ENCODE assay signal across 27 cellular contexts in the genomic region with DNA sequence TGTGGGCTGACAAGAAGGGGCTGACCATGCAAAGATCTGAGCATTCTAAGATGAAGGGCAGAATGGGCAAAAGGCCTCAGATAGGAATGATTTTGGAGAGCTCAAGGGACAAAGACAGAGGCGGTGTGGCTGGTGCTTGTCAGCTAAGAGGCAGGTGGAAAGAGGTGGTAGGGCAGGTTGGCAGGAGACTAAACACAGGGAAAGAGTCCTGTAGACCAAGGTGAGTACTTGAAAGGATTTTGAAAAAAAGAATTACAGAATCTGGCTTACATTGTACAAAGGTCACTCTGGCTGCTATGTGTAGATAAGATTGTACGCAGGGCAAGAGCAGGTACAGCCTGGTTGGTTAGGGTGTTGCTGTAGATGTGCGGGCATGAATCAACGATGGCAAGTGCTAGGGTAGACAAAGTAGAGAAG. TPM values are rescaled to one million over a fixed set of nuclear protein-coding genes. Genes with fewer than 3 reads are reported as not detected.
DNase-seq lines count a peak whose midpoint lies in the region; ATAC-seq, FAIRE-seq and TF ChIP-seq lines count a peak whose summit lies in the region.
"Had no signal": no experiment of that assay in that cellular context is flagged by ENCODE, and none has a peak within 500 bp of the region (broad histone marks: within the 10 kb centered on the region; RNA-seq: fewer than 3 reads in every experiment).

No MANE protein-coding gene starts in this region.

- no peak overlapping the region for H4K5ac ChIP-seq in H1 (ENCODE audit: insufficient read length, low read depth, low read length)

- H3K9me3 Mint-ChIP-seq in activated CD4-positive, alpha-beta T cell treated with anti-CD3 and anti-CD28 coated beads for 36 hours (ENCODE audit: low read depth): no peaks in the 10 kb centered on the region
- no peaks in the 10 kb centered on the region for H3K9me3 Mint-ChIP-seq in activated CD4-positive, alpha-beta T cell treated with anti-CD3 and anti-CD28 coated beads, Interleukin-2, amount 10 ng/mL, durations not matched to agents 7 days and 5 days
- peaks cover 3% of the 10 kb centered on the region for H3K9me3 Mint-ChIP-seq in progenitor cell of endocrine pancreas (ENCODE audit: low read depth)
- H3K9me3 Mint-ChIP-seq: activated naive CD8-positive, alpha-beta T cell treated with anti-CD3 and anti-CD28 coated beads for 36 hours; activated T-cell treated with anti-CD3 and anti-CD28 coated beads, Interleukin-2, amount 50 U/mL, for 72 hours had no signal

- no peak overlapping the region for H2BK5ac ChIP-seq in H1 (ENCODE audit: low read depth, low read length)

- no peaks in the 10 kb centered on the region for H3K23me2 ChIP-seq in H1 (ENCODE audit: low read depth, low read length)

- H2BK20ac ChIP-seq in H1 (ENCODE audit: low read length): no peak overlapping the region

- no peak overlapping the region for H3K4ac ChIP-seq in H1 (replicated peaks; ENCODE audit: insufficient read length, low read depth, low read length)

- no peak for TF ChIP-seq EP300 in H1 (IDR thresholded peaks at IDR 0.05; ENCODE audit: borderline replicate concordance in 1 of 2, low read depth in 2 of 2, low read length in 2 of 2)

- H4K91ac ChIP-seq in H1 (replicated peaks; ENCODE audit: insufficient read length, low read length): no peak overlapping the region

- TF ChIP-seq CTCF in DND-41 (IDR thresholded peaks at IDR 0.05; ENCODE audit: borderline replicate concordance, extremely low read depth, low read length, poor library complexity, severe bottlenecking): no peak
- TF ChIP-seq CTCF in H1 (IDR thresholded peaks at IDR 0.05; ENCODE audit: control extremely low read depth in 1 of 3, insufficient read depth in 1 of 3, low read depth in 1 of 3, low read length in 3 of 3): no peak
- TF ChIP-seq CTCF in progenitor cell of endocrine pancreas (IDR thresholded peaks at IDR 0.05; ENCODE audit: unreplicated experiment): no peak

- H3K9me3 ChIP-seq in DND-41 (ENCODE audit: insufficient read depth, low read length, severe bottlenecking) (no peaks in the 10 kb centered on the region), H1 (ENCODE audit: insufficient read depth in 2 of 2, low read depth in 1 of 2, low read length in 1 of 2) (no peaks in the 10 kb centered on the region)
- H3K9me3 ChIP-seq: BE2C, left ventricle myocardium inferior had no signal

- H2BK120ac ChIP-seq in H1 (replicated peaks; ENCODE audit: low read depth, low read length): no peak overlapping the region

- H3K27me3 ChIP-seq in DND-41 (ENCODE audit: insufficient read depth, low read length, poor library complexity): no peaks in the 10 kb centered on the region
- no peaks in the 10 kb centered on the region for H3K27me3 ChIP-seq in H1 (replicated peaks in 1 of 4; ENCODE audit: control insufficient read depth in 3 of 4, extremely low read depth in 1 of 4, insufficient read depth in 3 of 4, low read length in 3 of 4)
- H3K27me3 ChIP-seq: BE2C had no signal

- no peaks in the 10 kb centered on the region for H3K27me3 Mint-ChIP-seq in activated CD4-positive, alpha-beta T cell treated with anti-CD3 and anti-CD28 coated beads for 36 hours
- no peaks in the 10 kb centered on the region for H3K27me3 Mint-ChIP-seq in activated CD4-positive, alpha-beta T cell treated with anti-CD3 and anti-CD28 coated beads, Interleukin-2, amount 10 ng/mL, durations not matched to agents 7 days and 5 days
- no peaks in the 10 kb centered on the region for H3K27me3 Mint-ChIP-seq in progenitor cell of endocrine pancreas
- H3K27me3 Mint-ChIP-seq: activated naive CD8-positive, alpha-beta T cell treated with anti-CD3 and anti-CD28 coated beads for 36 hours had no signal

- H3K36me3 Mint-ChIP-seq in activated CD4-positive, alpha-beta T cell treated with anti-CD3 and anti-CD28 coated beads for 36 hours (ENCODE audit: low read depth): peaks cover 9% of the 10 kb centered on the region
- H3K36me3 Mint-ChIP-seq in activated CD4-positive, alpha-beta T cell treated with anti-CD3 and anti-CD28 coated beads, Interleukin-2, amount 10 ng/mL, durations not matched to agents 7 days and 5 days (ENCODE audit: low read depth): peaks cover 13% of the 10 kb centered on the region
- no peaks in the 10 kb centered on the region for H3K36me3 Mint-ChIP-seq in progenitor cell of endocrine pancreas (ENCODE audit: insufficient read depth)

- no peak overlapping the region for H3K4me3 Mint-ChIP-seq in activated CD4-positive, alpha-beta T cell treated with anti-CD3 and anti-CD28 coated beads for 36 hours
- H3K4me3 Mint-ChIP-seq in activated CD4-positive, alpha-beta T cell treated with anti-CD3 and anti-CD28 coated beads, Interleukin-2, amount 10 ng/mL, durations not matched to agents 7 days and 5 days: no peak overlapping the region
- H3K4me3 Mint-ChIP-seq in progenitor cell of endocrine pancreas (ENCODE audit: low read depth): peak overlapping the region; percentile 23
- H3K4me3 Mint-ChIP-seq: activated naive CD8-positive, alpha-beta T cell treated with anti-CD3 and anti-CD28 coated beads for 36 hours; activated T-cell treated with anti-CD3 and anti-CD28 coated beads, Interleukin-2, amount 50 U/mL, for 72 hours; brain had no signal

- H3K27ac ChIP-seq in DND-41 (ENCODE audit: low read length) (peak overlapping the region; percentile 82; the same call in 1 of the 2 replicates), H1 (ENCODE audit: low read depth, low read length) (no peak overlapping the region)
- H3K27ac ChIP-seq: coronary artery, left ventricle myocardium inferior had no signal

- WGBS in H1 (ENCODE audit: extremely low coverage in 1 of 2, insufficient coverage in 1 of 2, insufficient read length in 1 of 2, insufficient replicate concordance in 2 of 2, low coverage in 1 of 2, low lambda C conversion rate in 2 of 2, missing lambda C conversion rate in 1 of 2), 2 experiments: 87% methylated on average over 4 of the region's 4 CpGs; no CpG with 5 or more reads in 1 of the 2 experiments

- H3K4me1 ChIP-seq in DND-41 (ENCODE audit: insufficient read depth, low read length) (peaks cover 50% of the 10 kb centered on the region), H1 (replicated peaks in 1 of 4; ENCODE audit: control insufficient read depth in 3 of 4, insufficient read depth in 4 of 4, low read length in 3 of 4) (0 out of 7 replicates have a peak, but pooled peaks cover 0 to 5% (median 0%) of the 10 kb centered on the region in 4 experiments)
- H3K4me1 ChIP-seq: BE2C had no signal

- H3K4me3 ChIP-seq in DND-41 (ENCODE audit: low read depth in 1 of 2, low read length in 2 of 2) (no peak overlapping the region), H1 (ENCODE audit: extremely low read depth in 1 of 4, insufficient read depth in 2 of 4, low read depth in 3 of 4, low read length in 4 of 4) (no peak overlapping the region)
- H3K4me3 ChIP-seq: coronary artery, left ventricle myocardium inferior had no signal

- no peak overlapping the region for H2BK12ac ChIP-seq in H1 (ENCODE audit: low read depth, low read length)

- H3K79me2 ChIP-seq in DND-41 (ENCODE audit: insufficient read depth, low read length): peaks cover 37% of the 10 kb centered on the region
- H3K79me2 ChIP-seq in H1 (ENCODE audit: control insufficient read depth in 1 of 2, insufficient read depth in 2 of 2, low read length in 2 of 2): peaks cover 0 to 4% of the 10 kb centered on the region in 2 experiments; a peak in 2 of 4 replicates

- peak overlapping the region; percentile 14 for H3K27ac Mint-ChIP-seq in activated CD4-positive, alpha-beta T cell treated with anti-CD3 and anti-CD28 coated beads for 36 hours
- H3K27ac Mint-ChIP-seq in activated CD4-positive, alpha-beta T cell treated with anti-CD3 and anti-CD28 coated beads, Interleukin-2, amount 10 ng/mL, durations not matched to agents 7 days and 5 days: no peak overlapping the region
- H3K27ac Mint-ChIP-seq in progenitor cell of endocrine pancreas: peak overlapping the region; percentile 49
- H3K27ac Mint-ChIP-seq: activated T-cell treated with anti-CD3 and anti-CD28 coated beads, Interleukin-2, amount 50 U/mL, for 72 hours had no signal

- H2AK5ac ChIP-seq in H1 (ENCODE audit: low read depth, low read length): no peak overlapping the region

- no peak overlapping the region for H3K4me2 ChIP-seq in DND-41 (ENCODE audit: insufficient read depth, low read length)
- H3K4me2 ChIP-seq in H1 (ENCODE audit: insufficient read depth in 1 of 2, low read depth in 2 of 2, low read length in 2 of 2): no peak overlapping the region

- CTCF ChIA-PET in activated CD4-positive, alpha-beta T cell treated with anti-CD3 and anti-CD28 coated beads for 36 hours (lab: Charles Lee): interaction anchor here (1.6 to 2.9 kb wide), 2 partner anchors 11 to 14 kb away, joined by 8 to 20 read pairs; no protein-coding TSS in a partner anchor
- CTCF ChIA-PET in activated CD4-positive, alpha-beta T cell treated with anti-CD3 and anti-CD28 coated beads, Interleukin-2, amount 10 ng/mL, durations not matched to agents 7 days and 5 days (lab: Charles Lee): interaction anchor here (2.2 kb wide), 1 partner anchor 10 kb away, joined by 8 read pairs; no protein-coding TSS in a partner anchor
- CTCF ChIA-PET in H1 (lab: Charles Lee; ENCODE audit: partially characterized antibody): interaction anchor here (0.7 kb wide), 1 partner anchor 22 kb away, joined by 3 read pairs; no protein-coding TSS in a partner anchor

- no peak overlapping the region for H3K56ac ChIP-seq in H1 (replicated peaks; ENCODE audit: insufficient read length, low read depth, low read length)

- TF ChIP-seq RAD21 in H1 (IDR thresholded peaks at IDR 0.05 in 1 of 2, conservative IDR thresholded peaks at IDR 0.05 in 1 of 2; ENCODE audit: low read depth in 2 of 2, low read length in 2 of 2): no peak

- no peak for FAIRE-seq in H1 (lab: Jason Lieb, UNC)
- FAIRE-seq: A204.1, endothelial cell of umbilical vein, G401.6, urothelium cell line had no signal

- no peak for DNase-seq in activated CD4-positive, alpha-beta T cell treated with anti-CD3 and anti-CD28 coated beads for 36 hours
- DNase-seq in activated CD4-positive, alpha-beta T cell treated with anti-CD3 and anti-CD28 coated beads, Interleukin-2, amount 10 ng/mL, durations not matched to agents 7 days and 5 days: no peak
- no peak for DNase-seq in DND-41
- no peak for DNase-seq in H1 (ENCODE audit: low read depth in 1 of 2, low spot score in 2 of 2)
- DNase-seq in progenitor cell of endocrine pancreas (ENCODE audit: low spot score, unreplicated experiment): no peak
- no peak for DNase-seq in cerebellar cortex (ENCODE audit: low spot score)
- DNase-seq in SKM-1 (lab: John Stamatoyannopoulos, UW; ENCODE audit: unreplicated experiment): no peak
- DNase-seq: activated CD4-positive, alpha-beta T cell treated with anti-CD3 and anti-CD28 coated beads, Interleukin-2, amount 50 U/mL, for 48 hours; activated naive CD8-positive, alpha-beta T cell treated with anti-CD3 and anti-CD28 coated beads for 36 hours; activated T-cell treated with anti-CD3 and anti-CD28 coated beads, Interleukin-2, amount 50 U/mL, for 72 hours; BE2C; left ventricle myocardium inferior; NCI-H1417 treated with DMSO at 0.1 percent for 48 hours; NCI-H2171; NCI-H748 treated with DMSO at 0.1 percent for 48 hours; nucleus accumbens; retina; Right ventricle myocardium superior; stimulated activated CD4-positive, alpha-beta T cell treated with anti-CD3 and anti-CD28 coated beads, Interleukin-4, amount 100 ng/mL, for 4 hours; SW 1271 had no signal

- H2BK15ac ChIP-seq in H1 (ENCODE audit: low read length): peak overlapping the region; percentile 16; the same call in 1 of the 2 replicates

- no peak overlapping the region for H3K23ac ChIP-seq in H1 (ENCODE audit: insufficient read length)

- intact Hi-C loops in activated CD4-positive, alpha-beta T cell treated with anti-CD3 and anti-CD28 coated beads for 36 hours (cut with DNase I, micrococcal nuclease): no loop called here

- H2AFZ ChIP-seq in DND-41 (ENCODE audit: low read depth, low read length) (no peak overlapping the region), H1 (ENCODE audit: low read length) (no peak overlapping the region)

- no peaks in the 10 kb centered on the region; the same call in 1 of the 2 replicates for H3K79me1 ChIP-seq in H1 (ENCODE audit: low read depth, low read length)

- POLR2A ChIA-PET in activated CD4-positive, alpha-beta T cell treated with anti-CD3 and anti-CD28 coated beads for 36 hours (lab: Charles Lee): interaction anchor here (0.8 kb wide), 1 partner anchor 22 kb away, joined by 5 read pairs; no protein-coding TSS in a partner anchor
- POLR2A ChIA-PET in activated CD4-positive, alpha-beta T cell treated with anti-CD3 and anti-CD28 coated beads, Interleukin-2, amount 10 ng/mL, durations not matched to agents 7 days and 5 days (lab: Charles Lee): no interaction called here
- POLR2A ChIA-PET in H1 (lab: Charles Lee; ENCODE audit: partially characterized antibody): no interaction called here

- ATAC-seq in activated CD4-positive, alpha-beta T cell treated with anti-CD3 and anti-CD28 coated beads for 36 hours: no peak
- ATAC-seq in DND-41 (ENCODE audit: insufficient read depth, low read depth): no peak
- ATAC-seq in GM18909 (IDR thresholded peaks at IDR 0.05; ENCODE audit: poor library complexity, unreplicated experiment): no peak
- ATAC-seq: activated T-cell treated with anti-CD3 and anti-CD28 coated beads, Interleukin-2, amount 50 U/mL, for 72 hours had no signal

- peaks cover 83% of the 10 kb centered on the region for H3K4me1 Mint-ChIP-seq in activated CD4-positive, alpha-beta T cell treated with anti-CD3 and anti-CD28 coated beads for 36 hours
- peaks cover 63% of the 10 kb centered on the region for H3K4me1 Mint-ChIP-seq in activated CD4-positive, alpha-beta T cell treated with anti-CD3 and anti-CD28 coated beads, Interleukin-2, amount 10 ng/mL, durations not matched to agents 7 days and 5 days
- H3K4me1 Mint-ChIP-seq in progenitor cell of endocrine pancreas (ENCODE audit: low read depth): peaks cover 43% of the 10 kb centered on the region

- H3K36me3 ChIP-seq in DND-41 (ENCODE audit: insufficient read depth, low read length) (no peaks in the 10 kb centered on the region), H1 (ENCODE audit: control insufficient read depth in 2 of 4, insufficient read depth in 4 of 4, low read length in 3 of 4) (no peaks in the 10 kb centered on the region; a peak in 1 of 8 replicates)
- H3K36me3 ChIP-seq: BE2C, left ventricle myocardium inferior had no signal

- H3K9ac ChIP-seq in DND-41 (ENCODE audit: low read depth, low read length) (no peak overlapping the region), H1 (replicated peaks in 1 of 4; ENCODE audit: extremely low read depth in 1 of 4, low read depth in 3 of 4, low read length in 3 of 4) (no peak overlapping the region)

- H4K20me1 ChIP-seq in DND-41 (ENCODE audit: insufficient read depth, low read length): peaks cover 9% of the 10 kb centered on the region; the same call in 1 of the 2 replicates
- H4K20me1 ChIP-seq in H1 (replicated peaks in 1 of 2; ENCODE audit: control insufficient read depth in 1 of 2, insufficient read depth in 2 of 2, low read length in 2 of 2): no peaks in the 10 kb centered on the region

- H3K18ac ChIP-seq in H1 (ENCODE audit: extremely low read depth, low read length): no peak overlapping the region

- no peak overlapping the region for H3K14ac ChIP-seq in H1 (ENCODE audit: insufficient read length)

- no peak for TF ChIP-seq POLR2A in H1 (IDR thresholded peaks at IDR 0.05; ENCODE audit: control extremely low read depth in 1 of 2, low read depth in 2 of 2, low read length in 2 of 2)

- no peak overlapping the region for H4K8ac ChIP-seq in H1 (ENCODE audit: extremely low read depth, insufficient read depth, low read length)

RNA-seq across cellular contexts. Expression of gene STK39, which starts 50.6 kb away (rescaled TPM):
- 10 to 100 TPM; 42.1 to 44.5 TPM for total RNA-seq in activated CD4-positive, alpha-beta T cell treated with anti-CD3 and anti-CD28 coated beads for 36 hours
- total RNA-seq in activated CD4-positive, alpha-beta T cell treated with anti-CD3 and anti-CD28 coated beads, Interleukin-2, amount 10 ng/mL, durations not matched to agents 7 days and 5 days: 10 to 100 TPM; 28.2 to 31.4 TPM
- 23.7 and 23.8 TPM in 2 replicates for total RNA-seq in H1 (2021; fragmentation: NEBNext Ultra II Directional; extraction: Animal tissue kit (Norgen Biotek cat#: 25700))
- polyA plus RNA-seq in H1 (2011; rRNA removed): 9.8 and 13.7 TPM in 2 replicates
- polyA plus RNA-seq in H1 (2011; cell fraction: cytosol; rRNA removed): 15.3 TPM
- polyA plus RNA-seq in H1 (2011; cell fraction: nucleus; rRNA removed): 4.1 TPM
- 12.5 to 17.7 TPM (median 14.3 TPM) in 4 replicates for polyA plus RNA-seq in H1 (2012, experiment 1 of 2)
- polyA plus RNA-seq in H1 (2012, experiment 2 of 2): 3.8 TPM
- polyA plus RNA-seq in H1 (2013, experiment 1 of 2): 16.4 TPM
- 16.0 TPM for polyA plus RNA-seq in H1 (2013, experiment 2 of 2)
- polyA minus RNA-seq in H1 (2011; rRNA and poly(A)+ RNA removed): 7.1 and 10.9 TPM in 2 replicates
- 8.7 TPM for polyA minus RNA-seq in H1 (2011; cell fraction: cytosol; rRNA and poly(A)+ RNA removed)
- 13.1 TPM for polyA minus RNA-seq in H1 (2011; cell fraction: nucleus; rRNA and poly(A)+ RNA removed)
- 21.1 and 22.9 TPM in 2 replicates for total RNA-seq in progenitor cell of endocrine pancreas
